ENCODE assay signal across 1 cellular context in the genomic region with DNA sequence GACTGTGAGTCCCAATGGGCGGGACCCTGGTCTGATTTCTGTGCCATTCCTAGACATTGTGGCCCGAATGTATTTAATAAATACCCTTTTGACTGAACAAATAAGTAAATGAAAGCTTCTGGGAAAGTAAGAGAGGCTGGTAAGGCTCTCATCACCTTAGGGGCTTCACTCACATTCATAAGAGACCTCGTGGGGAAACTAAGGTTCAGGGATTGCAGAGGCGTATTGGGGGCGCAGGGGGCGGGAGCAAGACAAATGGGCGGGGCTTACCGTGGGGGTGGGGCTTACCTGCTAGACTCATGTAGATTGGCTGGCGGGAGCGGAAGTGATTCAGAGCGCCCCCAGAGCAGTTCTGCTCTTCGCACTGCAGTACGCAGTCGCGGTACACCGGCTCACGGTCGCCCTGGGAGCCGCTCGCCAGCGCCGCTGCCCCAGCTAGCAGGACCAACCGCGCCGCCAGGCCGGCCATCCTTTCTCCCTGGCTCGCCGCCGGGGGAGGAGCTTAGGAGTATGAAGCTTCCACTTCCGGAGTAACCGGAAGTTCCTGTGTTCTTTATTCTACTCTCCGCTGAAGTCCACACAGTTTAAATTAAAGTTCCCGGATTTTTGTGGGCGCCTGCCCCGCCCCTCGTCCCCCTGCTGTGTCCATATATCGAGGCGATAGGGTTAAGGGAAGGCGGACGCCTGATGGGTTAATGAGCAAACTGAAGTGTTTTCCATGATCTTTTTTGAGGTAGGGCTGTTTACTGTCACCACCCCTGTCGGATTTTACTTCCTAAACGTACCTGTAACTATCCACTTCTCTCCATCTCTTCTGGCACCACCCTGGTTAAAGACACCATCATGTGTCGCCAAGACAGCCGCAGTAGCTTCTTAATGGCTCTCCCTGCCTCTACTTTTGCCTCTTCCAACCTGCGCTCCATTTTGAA.
TF ChIP-seq lines count a peak whose summit lies in the region.

A gene with protein sequence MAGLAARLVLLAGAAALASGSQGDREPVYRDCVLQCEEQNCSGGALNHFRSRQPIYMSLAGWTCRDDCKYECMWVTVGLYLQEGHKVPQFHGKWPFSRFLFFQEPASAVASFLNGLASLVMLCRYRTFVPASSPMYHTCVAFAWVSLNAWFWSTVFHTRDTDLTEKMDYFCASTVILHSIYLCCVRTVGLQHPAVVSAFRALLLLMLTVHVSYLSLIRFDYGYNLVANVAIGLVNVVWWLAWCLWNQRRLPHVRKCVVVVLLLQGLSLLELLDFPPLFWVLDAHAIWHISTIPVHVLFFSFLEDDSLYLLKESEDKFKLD (minus strand): TSS at position 512 of the 929 bp plus-strand sequence. CDS start 43 bp downstream, at position 469.

TF ChIP-seq in HepG2, 621 proteins besides CTCF, POLR2A, EP300 and RAD21 (continued from another document and continues in another):
- TF ChIP-seq, protein P1, sequence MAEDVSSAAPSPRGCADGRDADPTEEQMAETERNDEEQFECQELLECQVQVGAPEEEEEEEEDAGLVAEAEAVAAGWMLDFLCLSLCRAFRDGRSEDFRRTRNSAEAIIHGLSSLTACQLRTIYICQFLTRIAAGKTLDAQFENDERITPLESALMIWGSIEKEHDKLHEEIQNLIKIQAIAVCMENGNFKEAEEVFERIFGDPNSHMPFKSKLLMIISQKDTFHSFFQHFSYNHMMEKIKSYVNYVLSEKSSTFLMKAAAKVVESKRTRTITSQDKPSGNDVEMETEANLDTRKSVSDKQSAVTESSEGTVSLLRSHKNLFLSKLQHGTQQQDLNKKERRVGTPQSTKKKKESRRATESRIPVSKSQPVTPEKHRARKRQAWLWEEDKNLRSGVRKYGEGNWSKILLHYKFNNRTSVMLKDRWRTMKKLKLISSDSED (CRISPR knock-in tag; IDR thresholded peaks at IDR 0.05) = no peak
- no peak for TF ChIP-seq BHLHE40 (IDR thresholded peaks at IDR 0.05; ENCODE audit: low read length)
- TF ChIP-seq, protein P2, sequence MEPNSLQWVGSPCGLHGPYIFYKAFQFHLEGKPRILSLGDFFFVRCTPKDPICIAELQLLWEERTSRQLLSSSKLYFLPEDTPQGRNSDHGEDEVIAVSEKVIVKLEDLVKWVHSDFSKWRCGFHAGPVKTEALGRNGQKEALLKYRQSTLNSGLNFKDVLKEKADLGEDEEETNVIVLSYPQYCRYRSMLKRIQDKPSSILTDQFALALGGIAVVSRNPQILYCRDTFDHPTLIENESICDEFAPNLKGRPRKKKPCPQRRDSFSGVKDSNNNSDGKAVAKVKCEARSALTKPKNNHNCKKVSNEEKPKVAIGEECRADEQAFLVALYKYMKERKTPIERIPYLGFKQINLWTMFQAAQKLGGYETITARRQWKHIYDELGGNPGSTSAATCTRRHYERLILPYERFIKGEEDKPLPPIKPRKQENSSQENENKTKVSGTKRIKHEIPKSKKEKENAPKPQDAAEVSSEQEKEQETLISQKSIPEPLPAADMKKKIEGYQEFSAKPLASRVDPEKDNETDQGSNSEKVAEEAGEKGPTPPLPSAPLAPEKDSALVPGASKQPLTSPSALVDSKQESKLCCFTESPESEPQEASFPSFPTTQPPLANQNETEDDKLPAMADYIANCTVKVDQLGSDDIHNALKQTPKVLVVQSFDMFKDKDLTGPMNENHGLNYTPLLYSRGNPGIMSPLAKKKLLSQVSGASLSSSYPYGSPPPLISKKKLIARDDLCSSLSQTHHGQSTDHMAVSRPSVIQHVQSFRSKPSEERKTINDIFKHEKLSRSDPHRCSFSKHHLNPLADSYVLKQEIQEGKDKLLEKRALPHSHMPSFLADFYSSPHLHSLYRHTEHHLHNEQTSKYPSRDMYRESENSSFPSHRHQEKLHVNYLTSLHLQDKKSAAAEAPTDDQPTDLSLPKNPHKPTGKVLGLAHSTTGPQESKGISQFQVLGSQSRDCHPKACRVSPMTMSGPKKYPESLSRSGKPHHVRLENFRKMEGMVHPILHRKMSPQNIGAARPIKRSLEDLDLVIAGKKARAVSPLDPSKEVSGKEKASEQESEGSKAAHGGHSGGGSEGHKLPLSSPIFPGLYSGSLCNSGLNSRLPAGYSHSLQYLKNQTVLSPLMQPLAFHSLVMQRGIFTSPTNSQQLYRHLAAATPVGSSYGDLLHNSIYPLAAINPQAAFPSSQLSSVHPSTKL (CRISPR knock-in tag; IDR thresholded peaks at IDR 0.05) = peak; percentile 17
- TF ChIP-seq, protein P3, sequence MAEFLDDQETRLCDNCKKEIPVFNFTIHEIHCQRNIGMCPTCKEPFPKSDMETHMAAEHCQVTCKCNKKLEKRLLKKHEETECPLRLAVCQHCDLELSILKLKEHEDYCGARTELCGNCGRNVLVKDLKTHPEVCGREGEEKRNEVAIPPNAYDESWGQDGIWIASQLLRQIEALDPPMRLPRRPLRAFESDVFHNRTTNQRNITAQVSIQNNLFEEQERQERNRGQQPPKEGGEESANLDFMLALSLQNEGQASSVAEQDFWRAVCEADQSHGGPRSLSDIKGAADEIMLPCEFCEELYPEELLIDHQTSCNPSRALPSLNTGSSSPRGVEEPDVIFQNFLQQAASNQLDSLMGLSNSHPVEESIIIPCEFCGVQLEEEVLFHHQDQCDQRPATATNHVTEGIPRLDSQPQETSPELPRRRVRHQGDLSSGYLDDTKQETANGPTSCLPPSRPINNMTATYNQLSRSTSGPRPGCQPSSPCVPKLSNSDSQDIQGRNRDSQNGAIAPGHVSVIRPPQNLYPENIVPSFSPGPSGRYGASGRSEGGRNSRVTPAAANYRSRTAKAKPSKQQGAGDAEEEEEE (CRISPR knock-in tag; IDR thresholded peaks at IDR 0.05; ENCODE audit: borderline replicate concordance) = peak; percentile 43; the same call in 1 of the 2 replicates
- no peak for TF ChIP-seq CC2D1A (CRISPR knock-in tag; IDR thresholded peaks at IDR 0.05)
- no peak; the same call in 1 of the 2 replicates for TF ChIP-seq TBX2 (CRISPR knock-in tag; IDR thresholded peaks at IDR 0.05; ENCODE audit: borderline replicate concordance)
- TF ChIP-seq HHEX (CRISPR knock-in tag; IDR thresholded peaks at IDR 0.05) = no peak
- no peak for TF ChIP-seq ZNF577 (CRISPR knock-in tag; IDR thresholded peaks at IDR 0.05; ENCODE audit: borderline replicate concordance, low read depth)
- TF ChIP-seq, protein P4, sequence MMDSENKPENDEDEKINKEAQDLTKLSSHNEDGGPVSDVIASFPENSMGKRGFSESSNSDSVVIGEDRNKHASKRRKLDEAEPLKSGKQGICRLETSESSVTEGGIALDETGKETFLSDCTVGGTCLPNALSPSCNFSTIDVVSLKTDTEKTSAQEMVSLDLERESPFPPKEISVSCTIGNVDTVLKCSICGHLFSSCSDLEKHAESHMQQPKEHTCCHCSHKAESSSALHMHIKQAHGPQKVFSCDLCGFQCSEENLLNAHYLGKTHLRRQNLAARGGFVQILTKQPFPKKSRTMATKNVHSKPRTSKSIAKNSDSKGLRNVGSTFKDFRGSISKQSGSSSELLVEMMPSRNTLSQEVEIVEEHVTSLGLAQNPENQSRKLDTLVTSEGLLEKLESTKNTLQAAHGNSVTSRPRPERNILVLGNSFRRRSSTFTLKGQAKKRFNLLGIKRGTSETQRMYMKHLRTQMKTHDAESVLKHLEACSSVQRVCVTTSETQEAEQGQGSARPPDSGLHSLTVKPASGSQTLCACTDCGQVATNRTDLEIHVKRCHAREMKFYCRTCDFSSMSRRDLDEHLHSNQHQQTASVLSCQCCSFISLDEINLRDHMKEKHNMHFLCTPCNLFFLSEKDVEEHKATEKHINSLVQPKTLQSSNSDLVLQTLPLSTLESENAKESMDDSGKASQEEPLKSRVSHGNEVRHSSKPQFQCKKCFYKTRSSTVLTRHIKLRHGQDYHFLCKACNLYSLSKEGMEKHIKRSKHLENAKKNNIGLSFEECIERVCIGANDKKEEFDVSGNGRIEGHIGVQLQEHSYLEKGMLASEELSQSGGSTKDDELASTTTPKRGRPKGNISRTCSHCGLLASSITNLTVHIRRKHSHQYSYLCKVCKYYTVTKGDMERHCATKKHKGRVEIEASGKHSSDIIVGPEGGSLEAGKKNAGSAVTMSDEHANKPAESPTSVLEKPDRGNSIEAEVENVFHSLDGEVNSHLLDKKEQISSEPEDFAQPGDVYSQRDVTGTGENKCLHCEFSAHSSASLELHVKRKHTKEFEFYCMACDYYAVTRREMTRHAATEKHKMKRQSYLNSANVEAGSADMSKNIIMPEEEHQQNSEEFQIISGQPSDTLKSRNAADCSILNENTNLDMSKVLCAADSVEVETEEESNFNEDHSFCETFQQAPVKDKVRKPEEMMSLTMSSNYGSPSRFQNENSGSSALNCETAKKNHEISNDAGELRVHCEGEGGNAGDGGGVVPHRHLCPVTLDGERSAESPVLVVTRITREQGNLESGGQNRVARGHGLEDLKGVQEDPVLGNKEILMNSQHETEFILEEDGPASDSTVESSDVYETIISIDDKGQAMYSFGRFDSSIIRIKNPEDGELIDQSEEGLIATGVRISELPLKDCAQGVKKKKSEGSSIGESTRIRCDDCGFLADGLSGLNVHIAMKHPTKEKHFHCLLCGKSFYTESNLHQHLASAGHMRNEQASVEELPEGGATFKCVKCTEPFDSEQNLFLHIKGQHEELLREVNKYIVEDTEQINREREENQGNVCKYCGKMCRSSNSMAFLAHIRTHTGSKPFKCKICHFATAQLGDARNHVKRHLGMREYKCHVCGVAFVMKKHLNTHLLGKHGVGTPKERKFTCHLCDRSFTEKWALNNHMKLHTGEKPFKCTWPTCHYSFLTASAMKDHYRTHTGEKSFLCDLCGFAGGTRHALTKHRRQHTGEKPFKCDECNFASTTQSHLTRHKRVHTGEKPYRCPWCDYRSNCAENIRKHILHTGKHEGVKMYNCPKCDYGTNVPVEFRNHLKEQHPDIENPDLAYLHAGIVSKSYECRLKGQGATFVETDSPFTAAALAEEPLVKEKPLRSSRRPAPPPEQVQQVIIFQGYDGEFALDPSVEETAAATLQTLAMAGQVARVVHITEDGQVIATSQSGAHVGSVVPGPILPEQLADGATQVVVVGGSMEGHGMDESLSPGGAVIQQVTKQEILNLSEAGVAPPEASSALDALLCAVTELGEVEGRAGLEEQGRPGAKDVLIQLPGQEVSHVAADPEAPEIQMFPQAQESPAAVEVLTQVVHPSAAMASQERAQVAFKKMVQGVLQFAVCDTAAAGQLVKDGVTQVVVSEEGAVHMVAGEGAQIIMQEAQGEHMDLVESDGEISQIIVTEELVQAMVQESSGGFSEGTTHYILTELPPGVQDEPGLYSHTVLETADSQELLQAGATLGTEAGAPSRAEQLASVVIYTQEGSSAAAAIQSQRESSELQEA (CRISPR knock-in tag; IDR thresholded peaks at IDR 0.05; ENCODE audit: not compliant biosample characterization) = peak; percentile 43
- no peak for TF ChIP-seq MAFF (IDR thresholded peaks at IDR 0.05; ENCODE audit: low read depth, low read length)
- TF ChIP-seq ZNF567 (CRISPR knock-in tag; IDR thresholded peaks at IDR 0.05; ENCODE audit: borderline replicate concordance) = no peak
- peak; percentile 78; the same call in 1 of the 2 replicates for TF ChIP-seq EEA1 (CRISPR knock-in tag; IDR thresholded peaks at IDR 0.05; ENCODE audit: borderline replicate concordance)
- TF ChIP-seq KDM1A (CRISPR knock-in tag; IDR thresholded peaks at IDR 0.05) = no peak
- no peak for TF ChIP-seq MAFG (CRISPR knock-in tag; IDR thresholded peaks at IDR 0.05)
- TF ChIP-seq, protein P5, sequence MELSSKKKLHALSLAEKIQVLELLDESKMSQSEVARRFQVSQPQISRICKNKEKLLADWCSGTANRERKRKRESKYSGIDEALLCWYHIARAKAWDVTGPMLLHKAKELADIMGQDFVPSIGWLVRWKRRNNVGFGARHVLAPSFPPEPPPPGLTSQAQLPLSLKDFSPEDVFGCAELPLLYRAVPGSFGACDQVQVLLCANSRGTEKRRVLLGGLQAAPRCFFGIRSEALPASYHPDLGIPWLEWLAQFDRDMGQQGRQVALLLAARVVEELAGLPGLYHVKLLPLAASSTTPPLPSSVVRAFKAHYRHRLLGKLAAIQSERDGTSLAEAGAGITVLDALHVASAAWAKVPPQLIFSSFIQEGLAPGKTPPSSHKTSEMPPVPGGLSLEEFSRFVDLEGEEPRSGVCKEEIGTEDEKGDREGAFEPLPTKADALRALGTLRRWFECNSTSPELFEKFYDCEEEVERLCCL (CRISPR knock-in tag; IDR thresholded peaks at IDR 0.05; ENCODE audit: borderline replicate concordance) = no peak
- no peak for TF ChIP-seq GPN1 (CRISPR knock-in tag; IDR thresholded peaks at IDR 0.05; ENCODE audit: borderline replicate concordance)
- 0 out of 2 replicates have a peak, but pooled peaks have one; percentile 12 for TF ChIP-seq BRCA1 (CRISPR knock-in tag; IDR thresholded peaks at IDR 0.05)
- TF ChIP-seq ZNF44 (CRISPR knock-in tag; IDR thresholded peaks at IDR 0.05) = no peak
